ENCODE assay signal across 19 cellular contexts in genomic region chr6:36064770-36065396, GRCh38. TPM values are rescaled to one million over a fixed set of nuclear protein-coding genes. Genes with fewer than 3 reads are reported as not detected.
DNase-seq lines count a peak whose midpoint lies in the region; ATAC-seq, FAIRE-seq and TF ChIP-seq lines count a peak whose summit lies in the region.
"Had no signal": no experiment of that assay in that cellular context is flagged by ENCODE, and none has a peak within 500 bp of the region (broad histone marks: within the 10 kb centered on the region; RNA-seq: fewer than 3 reads in every experiment).

No MANE protein-coding gene starts in this region.

- no peak overlapping the region for H2BK120ac ChIP-seq in H9 (ENCODE audit: low read depth, low read length, poor library complexity, severe bottlenecking)

- intact Hi-C loops in naive thymus-derived CD4-positive, alpha-beta T cell (cut with micrococcal nuclease), result no loop called here

- H3K36me3 Mint-ChIP-seq in H9 (ENCODE audit: insufficient read depth in 1 of 3, low read depth in 3 of 3) (peaks cover 0 to 13% (median 0%) of the 10 kb centered on the region in 3 experiments; a peak in 2 of 7 replicates), chondrocyte (ENCODE audit: low read depth) (peaks cover 6% of the 10 kb centered on the region)
- peaks cover 0 to 36% (median 21%) of the 10 kb centered on the region in 5 donors for H3K36me3 Mint-ChIP-seq in naive thymus-derived CD4-positive, alpha-beta T cell

- no peak overlapping the region for H2BK12ac ChIP-seq in H9 (ENCODE audit: insufficient read length, low read depth, low read length)

- no peak overlapping the region for H4K8ac ChIP-seq in H9 (replicated peaks; ENCODE audit: insufficient read length, low read depth, low read length)

- peak overlapping the region; percentile 22 to 59 (median 54); a peak in 2 of 7 replicates for H3K27ac Mint-ChIP-seq in H9
- peak overlapping the region; percentile 75 for H3K27ac Mint-ChIP-seq in chondrocyte (ENCODE audit: unreplicated experiment)
- H3K27ac Mint-ChIP-seq in naive thymus-derived CD4-positive, alpha-beta T cell, result peak overlapping the region in 8 of 9 donors; percentile 49 to 76 (median 61)
- H3K27ac Mint-ChIP-seq: T-helper 1 cell treated with Interleukin-12 subunit alpha and Interleukin-12 subunit beta and Interleukin-4 antibody, amounts not matched to agents 30 μg/mL and 1 μg/mL, for 36 hours had no signal

- H3K4me1 Mint-ChIP-seq in H9, result peaks cover 6 to 13% of the 10 kb centered on the region in 2 experiments
- peaks cover 37% of the 10 kb centered on the region for H3K4me1 Mint-ChIP-seq in chondrocyte (ENCODE audit: low read depth)
- peaks cover 38 to 87% (median 77%) of the 10 kb centered on the region in 7 donors for H3K4me1 Mint-ChIP-seq in naive thymus-derived CD4-positive, alpha-beta T cell

- no peak overlapping the region for H3K4ac ChIP-seq in H9 (ENCODE audit: low read depth, low read length)

- TF ChIP-seq POLR2A in A549 (IDR thresholded peaks at IDR 0.05; ENCODE audit: low read length), result no peak
- TF ChIP-seq POLR2A in gastroesophageal sphincter (IDR thresholded peaks at IDR 0.05), result no peak

- no peak overlapping the region for H3K56ac ChIP-seq in H9 (ENCODE audit: insufficient read length, low read depth, low read length)

- H3K23me2 ChIP-seq in H9 (ENCODE audit: insufficient read length, low read depth, low read length, poor library complexity, severe bottlenecking), result no peaks in the 10 kb centered on the region

- WGBS in A549 (ENCODE audit: missing lambda C conversion rate), result 92% methylated on average over 3 of the region's 3 CpGs
- no CpG with 5 or more reads among the region's 3 CpGs for WGBS in H9 (ENCODE audit: extremely low coverage, insufficient read length, low lambda C conversion rate)
- WGBS in gastroesophageal sphincter (ENCODE audit: low coverage in 1 of 2), 2 donors, result 84 to 100% methylated on average over 2 to 3 of the region's 3 CpGs

- no peak overlapping the region for H2BK20ac ChIP-seq in H9 (ENCODE audit: low read depth, low read length, poor library complexity, severe bottlenecking)

- H4K20me1 ChIP-seq in H9 (ENCODE audit: control insufficient read depth, insufficient read depth, insufficient read length), result no peaks in the 10 kb centered on the region

- TF ChIP-seq CTCF in A549 (IDR thresholded peaks at IDR 0.05) (no peak), H9 (conservative IDR thresholded peaks at IDR 0.05) (no peak), chondrocyte (IDR thresholded peaks at IDR 0.05) (no peak), gastroesophageal sphincter (IDR thresholded peaks at IDR 0.05) (no peak)

- ATAC-seq in A549, result no peak
- no peak for ATAC-seq in naive thymus-derived CD4-positive, alpha-beta T cell
- no peak for ATAC-seq in HG03196 (IDR thresholded peaks at IDR 0.05; ENCODE audit: unreplicated experiment)
- no peak for ATAC-seq in gastroesophageal sphincter
- ATAC-seq in HG02798 (IDR thresholded peaks at IDR 0.05; ENCODE audit: poor library complexity, unreplicated experiment), result no peak

- no peak overlapping the region for H3T11ph ChIP-seq in H9 (ENCODE audit: low read length)

- H3K27me3 ChIP-seq in H9 (ENCODE audit: insufficient read depth, low read length) (no peaks in the 10 kb centered on the region), gastroesophageal sphincter (no peaks in the 10 kb centered on the region)
- H3K27me3 ChIP-seq in naive thymus-derived CD4-positive, alpha-beta T cell (ENCODE audit: control insufficient read depth in 2 of 2, insufficient read depth in 2 of 2, low read length in 2 of 2), result no peaks in the 10 kb centered on the region

- H3K9ac ChIP-seq in H9 (ENCODE audit: extremely low read depth, insufficient read length, low read length), result no peak overlapping the region

- no peak for FAIRE-seq in A549 (lab: Jason Lieb, UNC)
- FAIRE-seq: colon, GM18507, islet of Langerhans had no signal

- H3K4me3 ChIP-seq in A549 (no peak overlapping the region), gastroesophageal sphincter (no peak overlapping the region)
- H3K4me3 ChIP-seq in naive thymus-derived CD4-positive, alpha-beta T cell (ENCODE audit: low read length), result no peak overlapping the region

- H3K9me3 Mint-ChIP-seq in H9 (no peaks in the 10 kb centered on the region), chondrocyte (ENCODE audit: low read depth) (no peaks in the 10 kb centered on the region)
- no peaks in the 10 kb centered on the region for H3K9me3 Mint-ChIP-seq in naive thymus-derived CD4-positive, alpha-beta T cell
- H3K9me3 Mint-ChIP-seq: T-helper 1 cell treated with Interleukin-12 subunit alpha and Interleukin-12 subunit beta and Interleukin-4 antibody, amounts not matched to agents 30 μg/mL and 1 μg/mL, for 36 hours had no signal

- CTCF ChIA-PET in A549 (lab: Yijun Ruan, JAX), result interaction anchor here (2.4 kb wide), 1 partner anchor 30 kb away, joined by 7 read pairs; no protein-coding TSS in a partner anchor
- CTCF ChIA-PET in naive thymus-derived CD4-positive, alpha-beta T cell (lab: Charles Lee), result interaction anchor here (1.4 kb wide), 1 partner anchor 30 kb away, joined by 3 read pairs; no protein-coding TSS in a partner anchor

- no peak overlapping the region for H3K23ac ChIP-seq in H9 (ENCODE audit: insufficient read length, low read depth, low read length)

- TF ChIP-seq RAD21 in A549 (conservative IDR thresholded peaks at IDR 0.05 in 1 of 2, IDR thresholded peaks at IDR 0.05 in 1 of 2), result no peak

- no peak overlapping the region for H2BK5ac ChIP-seq in H9 (ENCODE audit: insufficient read length, low read length)

- H3K4me3 Mint-ChIP-seq in H9 (no peak overlapping the region), chondrocyte (ENCODE audit: unreplicated experiment) (no peak overlapping the region)
- peak overlapping the region in 2 of 10 donors; percentile 3 to 8 for H3K4me3 Mint-ChIP-seq in naive thymus-derived CD4-positive, alpha-beta T cell
- H3K4me3 Mint-ChIP-seq: T-helper 1 cell treated with Interleukin-12 subunit alpha and Interleukin-12 subunit beta and Interleukin-4 antibody, amounts not matched to agents 30 μg/mL and 1 μg/mL, for 36 hours had no signal

- H3K79me1 ChIP-seq in H9 (ENCODE audit: insufficient read depth, low read depth, low read length, poor library complexity, severe bottlenecking), result no peaks in the 10 kb centered on the region

- H3K4me2 ChIP-seq in A549, result peak overlapping the region; percentile 70
- no peak overlapping the region for H3K4me2 ChIP-seq in H9 (ENCODE audit: insufficient read depth, insufficient read length, low read length)

- H4K5ac ChIP-seq in H9 (ENCODE audit: insufficient read length, low read depth, low read length), result no peak overlapping the region

- no peaks in the 10 kb centered on the region for H3K79me2 ChIP-seq in H9 (ENCODE audit: insufficient read depth, low read length)

- H3K9me3 ChIP-seq in A549, result no peaks in the 10 kb centered on the region
- H3K9me3 ChIP-seq in H9 (ENCODE audit: control insufficient read depth, low read depth, low read length), result no peaks in the 10 kb centered on the region
- no peaks in the 10 kb centered on the region for H3K9me3 ChIP-seq in naive thymus-derived CD4-positive, alpha-beta T cell (ENCODE audit: control insufficient read depth in 2 of 3, low read length in 3 of 3)
- no peaks in the 10 kb centered on the region for H3K9me3 ChIP-seq in gastroesophageal sphincter

- H4K91ac ChIP-seq in H9 (ENCODE audit: insufficient read length, low read depth, low read length), result no peak overlapping the region

- no peak overlapping the region for H2AK5ac ChIP-seq in H9 (ENCODE audit: insufficient read length, low read length)

- no peak overlapping the region for H2BK15ac ChIP-seq in H9 (ENCODE audit: low read depth, low read length)

- no peak overlapping the region for H3K14ac ChIP-seq in H9 (ENCODE audit: insufficient read depth, low read length)

- H3K27ac ChIP-seq in A549 (peak overlapping the region in 1 of 2 experiments; percentile 36; a peak in 1 of 6 replicates), H9 (ENCODE audit: insufficient read length, low read depth, low read length) (no peak overlapping the region), gastroesophageal sphincter (no peak overlapping the region)
- no peak overlapping the region for H3K27ac ChIP-seq in naive thymus-derived CD4-positive, alpha-beta T cell (ENCODE audit: low read depth, low read length)
- H3K27ac ChIP-seq: epithelial cell of prostate, HL-60 had no signal

- no peak for TF ChIP-seq EP300 in A549 (IDR thresholded peaks at IDR 0.05)
- no peak for TF ChIP-seq EP300 in gastroesophageal sphincter (IDR thresholded peaks at IDR 0.05)

- H3K4me1 ChIP-seq in A549, result peaks cover 39% of the 10 kb centered on the region
- no peaks in the 10 kb centered on the region for H3K4me1 ChIP-seq in H9 (ENCODE audit: insufficient read depth, low read length)
- peaks cover 0 to 7% of the 10 kb centered on the region in 2 donors for H3K4me1 ChIP-seq in naive thymus-derived CD4-positive, alpha-beta T cell (ENCODE audit: control insufficient read depth in 2 of 2, insufficient read depth in 2 of 2, low read length in 2 of 2)
- peaks cover 9 to 84% (median 26%) of the 10 kb centered on the region in 3 donors for H3K4me1 ChIP-seq in gastroesophageal sphincter

- POLR2A ChIA-PET in A549 (lab: Yijun Ruan, JAX), result no interaction called here
- POLR2A ChIA-PET in naive thymus-derived CD4-positive, alpha-beta T cell (lab: Charles Lee), result no interaction called here

- H2AFZ ChIP-seq in H9 (ENCODE audit: low read length), result no peak overlapping the region

- DNase-seq in A549 (ENCODE audit: low read depth in 1 of 2, low spot score in 1 of 2), result no peak
- no peak for DNase-seq in H9
- DNase-seq in chondrocyte (ENCODE audit: low spot score), result no peak
- no peak for DNase-seq in naive thymus-derived CD4-positive, alpha-beta T cell
- DNase-seq in NCI-H526 treated with DMSO at 0.1 percent for 48 hours (lab: John Stamatoyannopoulos, UW), result no peak
- DNase-seq: activated T-cell treated with anti-CD3 and anti-CD28 coated beads, Interleukin-2, amount 50 U/mL, for 48 hours; amygdala; DMS 273 treated with DMSO at 0.1 percent for 48 hours; NCI-H1417 treated with DMSO at 0.1 percent for 48 hours; NCI-H2227 treated with DMSO at 0.1 percent for 48 hours had no signal

- H3K27me3 Mint-ChIP-seq in H9 (ENCODE audit: low read depth) (no peaks in the 10 kb centered on the region), chondrocyte (ENCODE audit: low read depth) (no peaks in the 10 kb centered on the region)
- H3K27me3 Mint-ChIP-seq in naive thymus-derived CD4-positive, alpha-beta T cell, result no peaks in the 10 kb centered on the region

- no peak overlapping the region for H3K18ac ChIP-seq in H9 (ENCODE audit: insufficient read length, low read depth, low read length)

- H3K36me3 ChIP-seq in naive thymus-derived CD4-positive, alpha-beta T cell (ENCODE audit: control insufficient read depth in 2 of 3, insufficient read depth in 3 of 3, low read length in 3 of 3), result peaks cover 0 to 8% (median 2%) of the 10 kb centered on the region in 3 experiments
- H3K36me3 ChIP-seq in gastroesophageal sphincter, result peaks cover 0 to 10% of the 10 kb centered on the region in 2 donors

RNA-seq across cellular contexts. Expression of gene MAPK14, which starts 37.3 kb away (rescaled TPM):
- 36.7 and 40.2 TPM in 2 replicates for polyA plus RNA-seq in A549 (2011; rRNA removed)
- 9.5 and 11.9 TPM in 2 replicates for polyA plus RNA-seq in A549 (2012; cell fraction: cytosol; rRNA removed)
- polyA plus RNA-seq in A549 (2012; cell fraction: nucleus; rRNA removed), result 16.9 and 27.0 TPM in 2 replicates
- 19.4 to 20.5 TPM (median 19.9 TPM) in 3 replicates for polyA plus RNA-seq in A549 (2017; fragmentation: RNase III; extraction: RNeasy Plus Mini Kit Qiagen cat#74134 plus additional on column Dnase treatment)
- polyA minus RNA-seq in A549 (2011; rRNA and poly(A)+ RNA removed), result 31.3 and 35.0 TPM in 2 replicates
- total RNA-seq in H9 (2021), result 32.4 and 40.5 TPM in 2 replicates
- total RNA-seq in chondrocyte, result 36.5 to 41.1 TPM (median 36.9 TPM) in 3 replicates
- 10 to 100 TPM; 47.2 to 81.0 (median 62.6) TPM for total RNA-seq in naive thymus-derived CD4-positive, alpha-beta T cell
- 10 to 100 TPM; 43.2 to 59.6 TPM for polyA plus RNA-seq in naive thymus-derived CD4-positive, alpha-beta T cell
- total RNA-seq in gastroesophageal sphincter, result 10 to 100 TPM; 58.7 to 77.5 (median 69.9) TPM

RNA-seq across cellular contexts. Expression of gene SLC26A8, which starts 40.4 kb away (rescaled TPM):
- polyA plus RNA-seq in A549 (2011; rRNA removed) (not detected in 2 replicates), A549 (2017; fragmentation: RNase III; extraction: RNeasy Plus Mini Kit Qiagen cat#74134 plus additional on column Dnase treatment) (not detected in 3 replicates)
- not detected in 2 replicates for polyA plus RNA-seq in A549 (2012; cell fraction: cytosol; rRNA removed)
- not detected in 2 replicates for polyA plus RNA-seq in A549 (2012; cell fraction: nucleus; rRNA removed)
- not detected in 2 replicates for polyA minus RNA-seq in A549 (2011; rRNA and poly(A)+ RNA removed)
- total RNA-seq in H9 (2021) (0.09 and 0.55 TPM in 2 replicates), chondrocyte (0.15 TPM in 1 of 3 replicates, not detected in the others), gastroesophageal sphincter (not detected)
- under 1 TPM in 2 of 5 experiments, not detected in 3; 0.27 to 0.66 TPM for total RNA-seq in naive thymus-derived CD4-positive, alpha-beta T cell
- polyA plus RNA-seq in naive thymus-derived CD4-positive, alpha-beta T cell, result not detected
